ENCODE assay signal across 18 cellular contexts in the genomic region with DNA sequence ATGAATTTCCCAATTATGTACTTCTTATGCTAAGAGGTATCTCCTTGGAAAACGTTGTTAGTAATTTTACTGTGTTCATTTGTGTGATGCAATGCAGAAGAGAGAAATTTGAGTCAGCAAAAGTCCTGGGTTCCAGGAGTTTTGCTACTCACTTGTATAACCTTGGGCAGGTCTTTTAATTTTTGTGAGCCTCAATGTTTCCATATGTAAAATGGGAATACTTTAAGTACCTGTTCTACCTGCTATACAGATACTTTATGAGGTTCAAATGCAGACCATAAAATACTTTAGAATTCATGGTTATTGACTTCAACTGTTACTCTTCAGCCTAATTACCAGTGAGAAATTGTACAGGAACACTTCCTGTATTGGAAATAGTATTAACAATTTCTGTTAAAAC.
A peak's percentile ranks its signal among the peaks of the same experiment; 100 is the strongest.
DNase-seq lines count a peak whose midpoint lies in the region; ATAC-seq, FAIRE-seq and TF ChIP-seq lines count a peak whose summit lies in the region.
"Had no signal": no experiment of that assay in that cellular context is flagged by ENCODE, and none has a peak within 500 bp of the region (broad histone marks: within the 10 kb centered on the region; RNA-seq: fewer than 3 reads in every experiment).

No MANE protein-coding gene starts in this region.

- H3K36me3 ChIP-seq in HepG2 (replicated peaks in 1 of 2; ENCODE audit: control insufficient read depth in 1 of 2, insufficient read depth in 2 of 2, low read length in 2 of 2) (peaks cover 4 to 23% of the 10 kb centered on the region in 2 experiments), right lobe of liver (peaks cover 0 to 17% (median 4%) of the 10 kb centered on the region in 4 donors), Panc1 (ENCODE audit: control insufficient read depth, insufficient read depth, low read length) (peaks cover 3% of the 10 kb centered on the region; the same call in 1 of the 2 replicates)

- BruUV-seq in HepG2 (replicated peaks; lab: Mats Ljungman, UMichigan): no TSS peak
- no TSS peak for BruUV-seq in Panc1 (replicated peaks; lab: Mats Ljungman, UMichigan)

- peaks cover 3% of the 10 kb centered on the region; the same call in 1 of the 2 replicates for H4K20me1 ChIP-seq in HepG2 (ENCODE audit: insufficient read depth, low read length)

- TF ChIP-seq EP300 in HepG2 (IDR thresholded peaks at IDR 0.05; ENCODE audit: low read depth in 2 of 2, low read length in 2 of 2): no peak
- no peak for TF ChIP-seq EP300 in HepG2 (CRISPR knock-in tag; IDR thresholded peaks at IDR 0.05; ENCODE audit: borderline replicate concordance)

- H3K27ac ChIP-seq in HepG2 (ENCODE audit: extremely low read length, insufficient read depth, low read length) (no peak overlapping the region), right lobe of liver (no peak overlapping the region), Panc1 (ENCODE audit: low read length) (peak overlapping the region; percentile 39; the same call in 1 of the 2 replicates)
- H3K27ac ChIP-seq: C4-2B had no signal

- no peaks in the 10 kb centered on the region for H3K79me2 ChIP-seq in HepG2 (ENCODE audit: insufficient read depth, low read length)

- CTCF ChIA-PET in HepG2 (lab: Yijun Ruan, JAX; ENCODE audit: low intra/inter-chr PET ratio, low total read pairs) (no interaction called here), Panc1 (lab: Charles Lee) (no interaction called here)

- DNase-seq in HepG2 (ENCODE audit: low spot score) (no peak), right lobe of liver (no peak), Panc1 (ENCODE audit: low read depth, low spot score) (no peak), DMS153 (lab: John Stamatoyannopoulos, UW) (no peak), SIG-M5 treated with dmso at 0.1 percent for 504 hours (lab: John Stamatoyannopoulos, UW; ENCODE audit: unreplicated experiment) (no peak)
- DNase-seq: EL, GF-D8, GOT3, NCI-H1105, NCI-H146, NCI-H2029 treated with DMSO at 0.1 percent for 48 hours, NCI-H2171 treated with DMSO at 0.1 percent for 48 hours, NCI-H524 treated with DMSO at 0.1 percent for 48 hours had no signal

- no peak for TF ChIP-seq RAD21 in HepG2 (CRISPR knock-in tag; IDR thresholded peaks at IDR 0.05)

- no peaks in the 10 kb centered on the region for H3K9me3 ChIP-seq in HepG2 (ENCODE audit: low read length)
- no peaks in the 10 kb centered on the region for H3K9me3 ChIP-seq in right lobe of liver
- H3K9me3 ChIP-seq in Panc1 (ENCODE audit: control insufficient read depth, insufficient read depth, low read depth, low read length): no peaks in the 10 kb centered on the region

- no peak for FAIRE-seq in HepG2 (lab: Jason Lieb, UNC)
- FAIRE-seq: HTR-8/SVneo had no signal

- POLR2A ChIA-PET in HepG2 (lab: Yijun Ruan, JAX): no interaction called here
- POLR2A ChIA-PET in Panc1 (lab: Charles Lee): no interaction called here

- H2AFZ ChIP-seq in HepG2 (ENCODE audit: low read length): no peak overlapping the region

- H3K4me3 ChIP-seq in HepG2 (replicated peaks in 1 of 3; ENCODE audit: insufficient read depth in 1 of 3, low read depth in 2 of 3, low read length in 3 of 3) (no peak overlapping the region), right lobe of liver (no peak overlapping the region), Panc1 (ENCODE audit: low read depth in 2 of 2, low read length in 2 of 2) (no peak overlapping the region)

- intact Hi-C loops in HepG2 (cut with micrococcal nuclease; ENCODE audit: unreplicated experiment) (no loop called here), right lobe of liver (cut with DNase I) (no loop called here), Panc1 (cut with micrococcal nuclease; ENCODE audit: unreplicated experiment) (no loop called here)

- 94% methylated on average over 1 of the region's 1 CpG for WGBS in HepG2 (ENCODE audit: low lambda C conversion rate)
- 36% methylated on average over 1 of the region's 1 CpG for WGBS in right lobe of liver (ENCODE audit: insufficient coverage, low coverage, low lambda C conversion rate, missing lambda C conversion rate)

- H3K27me3 ChIP-seq in HepG2 (ENCODE audit: control insufficient read depth in 1 of 2, insufficient read depth in 2 of 2, low read length in 2 of 2): no peaks in the 10 kb centered on the region
- no peaks in the 10 kb centered on the region for H3K27me3 ChIP-seq in right lobe of liver
- no peaks in the 10 kb centered on the region for H3K27me3 ChIP-seq in Panc1 (ENCODE audit: control insufficient read depth, insufficient read depth, low read length)

- H3K4me1 ChIP-seq in HepG2 (ENCODE audit: insufficient read depth, low read length) (peaks cover 8% of the 10 kb centered on the region), right lobe of liver (peaks cover 0 to 4% (median 2%) of the 10 kb centered on the region in 4 donors), Panc1 (ENCODE audit: control insufficient read depth, insufficient read depth, low read length) (peaks cover 46% of the 10 kb centered on the region)

- no peak overlapping the region for H3K4me2 ChIP-seq in HepG2 (ENCODE audit: low read depth, low read length)

- no peak for TF ChIP-seq CTCF in HepG2 (CRISPR knock-in tag; IDR thresholded peaks at IDR 0.05)
- TF ChIP-seq CTCF in right lobe of liver (IDR thresholded peaks at IDR 0.05): no peak
- TF ChIP-seq CTCF in Panc1 (IDR thresholded peaks at IDR 0.05): no peak

- in situ Hi-C loops in HepG2 (cut with HindIII; ENCODE audit: extremely low pct_ligation_motif_present, low pct_unique_long_range_greater_than_20kb): no loop called here
- in situ Hi-C loops in Panc1 (cut with HindIII; ENCODE audit: low pct_unique_long_range_greater_than_20kb, low sequenced_read_pairs): no loop called here

- TF ChIP-seq POLR2A in HepG2 (IDR thresholded peaks at IDR 0.05; ENCODE audit: insufficient read depth in 1 of 2, low read depth in 2 of 2, low read length in 2 of 2) (no peak), right lobe of liver (IDR thresholded peaks at IDR 0.05) (no peak)

- ATAC-seq in HepG2: no peak
- no peak for ATAC-seq in right lobe of liver
- no peak for ATAC-seq in Panc1
- peak; percentile 50 for ATAC-seq in esophagus mucosa
- no peak for ATAC-seq in GM21515 (IDR thresholded peaks at IDR 0.05; ENCODE audit: unreplicated experiment)
- ATAC-seq: Right ventricle myocardium inferior had no signal

- H3K9ac ChIP-seq in HepG2 (ENCODE audit: insufficient read depth, low read depth, low read length): no peak overlapping the region

TF ChIP-seq in HepG2, 621 proteins besides CTCF, POLR2A, EP300 and RAD21:
- TF ChIP-seq, protein P1, sequence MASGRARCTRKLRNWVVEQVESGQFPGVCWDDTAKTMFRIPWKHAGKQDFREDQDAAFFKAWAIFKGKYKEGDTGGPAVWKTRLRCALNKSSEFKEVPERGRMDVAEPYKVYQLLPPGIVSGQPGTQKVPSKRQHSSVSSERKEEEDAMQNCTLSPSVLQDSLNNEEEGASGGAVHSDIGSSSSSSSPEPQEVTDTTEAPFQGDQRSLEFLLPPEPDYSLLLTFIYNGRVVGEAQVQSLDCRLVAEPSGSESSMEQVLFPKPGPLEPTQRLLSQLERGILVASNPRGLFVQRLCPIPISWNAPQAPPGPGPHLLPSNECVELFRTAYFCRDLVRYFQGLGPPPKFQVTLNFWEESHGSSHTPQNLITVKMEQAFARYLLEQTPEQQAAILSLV (CRISPR knock-in tag; IDR thresholded peaks at IDR 0.05; ENCODE audit: borderline replicate concordance): no peak
- peak; percentile 68 for TF ChIP-seq ZNF629 (CRISPR knock-in tag; conservative IDR thresholded peaks at IDR 0.05)
